16 cellular contexts compared by ENCODE assay signal in the genomic region with DNA sequence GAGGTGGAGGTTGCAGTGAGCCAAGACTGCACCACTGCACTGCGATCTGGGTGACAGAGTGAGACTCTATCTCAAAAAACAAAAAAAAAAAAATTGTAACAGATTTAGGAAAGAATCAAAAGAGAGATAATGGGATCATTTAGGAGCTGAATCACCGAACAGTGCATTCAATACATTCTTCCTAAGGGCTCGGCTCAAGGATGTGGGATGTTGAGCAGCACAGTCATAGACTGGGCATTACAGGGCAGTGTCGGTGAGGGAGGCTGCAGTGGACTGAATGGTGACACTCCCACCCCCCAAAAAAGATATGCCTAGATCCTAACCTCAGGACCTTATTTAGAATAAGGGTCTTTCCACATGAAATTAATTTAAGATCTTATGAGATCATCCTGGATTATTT.
DNase-seq lines count a peak whose midpoint lies in the region; FAIRE-seq and TF ChIP-seq lines count a peak whose summit lies in the region.
"Had no signal": no experiment of that assay in that cellular context is flagged by ENCODE, and none has a peak within 500 bp of the region (broad histone marks: within the 10 kb centered on the region; RNA-seq: fewer than 3 reads in every experiment).

No MANE protein-coding gene starts in this region.

- no peak for TF ChIP-seq CTCF in Peyer's patch (IDR thresholded peaks at IDR 0.05)

- DNase-seq in H54 (ENCODE audit: insufficient read length, low spot score) (peak; percentile 10), amniotic epithelial cell (ENCODE audit: low read depth) (peak; percentile 73), foreskin melanocyte (peak; percentile 60), urothelium cell line (ENCODE audit: low spot score) (peak; percentile 61), Peyer's patch (no peak), cardiac septum (ENCODE audit: low spot score) (no peak), HUDEP-2 (lab: John Stamatoyannopoulos, UW; ENCODE audit: unreplicated experiment in 76 of 76) (no peak)
- DNase-seq: activated CD4-positive, alpha-beta T cell treated with anti-CD3 and anti-CD28 coated beads for 1 hour; activated CD8-positive, alpha-beta memory T cell treated with anti-CD3 and anti-CD28 coated beads, Interleukin-2, amount 50 U/mL, for 4 hours; activated naive CD4-positive, alpha-beta T cell treated with anti-CD3 and anti-CD28 coated beads, Interleukin-2, amount 10 ng/mL, durations not matched to agents 7 days and 5 days; CD8-positive, alpha-beta memory T cell; stimulated activated CD4-positive, alpha-beta T cell treated with anti-CD3 and anti-CD28 coated beads, Interleukin-15, amount 100 ng/mL, for 24 hours; stomach; T-helper 2 cell had no signal

- H3K27me3 ChIP-seq in Peyer's patch = no peaks in the 10 kb centered on the region
- H3K27me3 ChIP-seq: hepatocyte, stomach had no signal

- no peaks in the 10 kb centered on the region for H3K4me1 ChIP-seq in Peyer's patch
- H3K4me1 ChIP-seq: stomach had no signal

- intact Hi-C loops in cardiac septum (cut with DNase I) = no loop called here

- H3K4me3 ChIP-seq in Peyer's patch = no peak overlapping the region
- H3K4me3 ChIP-seq: hepatocyte, stomach had no signal

- TF ChIP-seq POLR2A in H54 (IDR thresholded peaks at IDR 0.05; ENCODE audit: low read depth, low read length) (no peak), Peyer's patch (IDR thresholded peaks at IDR 0.05) (no peak)

- H3K9me3 ChIP-seq in Peyer's patch = no peaks in the 10 kb centered on the region
- H3K9me3 ChIP-seq: stomach had no signal

- no peak overlapping the region for H3K27ac ChIP-seq in Peyer's patch
- H3K27ac ChIP-seq: hepatocyte, stomach had no signal

- FAIRE-seq in H54 (lab: Jason Lieb, UNC) (no peak), urothelium cell line (lab: Jason Lieb, UNC) (no peak)
- FAIRE-seq: G401.6 had no signal

- no peaks in the 10 kb centered on the region for H3K36me3 ChIP-seq in Peyer's patch

Comparison
In these comparisons a context has a peak if more than half of its experiments do, and no peak if none do; other contexts are left out.
1. DNase-seq: peak in H54 (single experiment), amniotic epithelial cell (single experiment), foreskin melanocyte (single experiment) and urothelium cell line (single experiment); none in Peyer's patch (0 of 3), cardiac septum (single experiment) and HUDEP-2 (0 of 76).